Comparison of ENCODE assay signal across 13 cellular contexts in the genomic region with DNA sequence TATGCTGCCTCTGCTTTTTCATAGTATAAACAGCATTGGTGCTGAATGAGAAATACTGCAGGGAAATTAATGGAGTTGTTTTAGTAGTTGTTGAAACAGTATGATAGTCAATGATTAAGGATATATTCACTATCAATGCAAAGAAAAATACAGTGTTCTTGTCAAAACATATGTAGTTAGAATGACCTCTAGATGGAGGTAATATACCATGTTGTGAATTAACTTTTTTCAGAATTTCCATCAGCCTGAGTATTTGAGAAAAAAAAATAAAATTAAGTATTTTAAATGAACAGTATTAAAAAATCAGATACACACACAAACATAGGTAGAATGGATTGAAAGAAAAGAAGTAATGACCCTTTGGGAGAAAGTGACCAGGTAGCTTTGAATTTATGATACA. TPM values are rescaled to one million over a fixed set of nuclear protein-coding genes. Genes with fewer than 3 reads are reported as not detected.
DNase-seq lines count a peak whose midpoint lies in the region; ATAC-seq, FAIRE-seq and TF ChIP-seq lines count a peak whose summit lies in the region.
"Had no signal": no experiment of that assay in that cellular context is flagged by ENCODE, and none has a peak within 500 bp of the region (broad histone marks: within the 10 kb centered on the region; RNA-seq: fewer than 3 reads in every experiment).

No MANE protein-coding gene starts in this region.

- CTCF ChIA-PET in HEK293T (lab: Yijun Ruan, JAX) = interaction anchor here (0.7 to 1.0 kb wide), 2 partner anchors 239 to 290 kb away, joined by 3 to 4 read pairs; no protein-coding TSS in a partner anchor

- no peak for ATAC-seq in GM19397 (IDR thresholded peaks at IDR 0.05; ENCODE audit: unreplicated experiment)
- no peak for ATAC-seq in HG02870 (IDR thresholded peaks at IDR 0.05; ENCODE audit: unreplicated experiment)
- ATAC-seq: naive thymus-derived CD4-positive, alpha-beta T cell had no signal

- no peak for TF ChIP-seq CTCF in progenitor cell of endocrine pancreas (IDR thresholded peaks at IDR 0.05; ENCODE audit: unreplicated experiment)

- POLR2A ChIA-PET in HEK293T (lab: Yijun Ruan, JAX) = no interaction called here

- DNase-seq in AML-193 (lab: John Stamatoyannopoulos, UW) (peak; percentile 22 to 31), HEK293T (ENCODE audit: extremely low spot score) (no peak), amniotic epithelial cell (ENCODE audit: low read depth) (peak; percentile 46), immature natural killer cell (no peak), progenitor cell of endocrine pancreas (ENCODE audit: low spot score, unreplicated experiment) (no peak)
- DNase-seq: activated gamma-delta T cell; Calu3; naive thymus-derived CD4-positive, alpha-beta T cell; NCI-H187 treated with DMSO at 0.1 percent for 48 hours; RPMI8226 had no signal

- H3K36me3 Mint-ChIP-seq in immature natural killer cell (peaks cover 0 to 6% (median 5%) of the 10 kb centered on the region in 3 donors), progenitor cell of endocrine pancreas (ENCODE audit: insufficient read depth) (peaks cover 2% of the 10 kb centered on the region)

- H3K9me3 Mint-ChIP-seq in immature natural killer cell = no peaks in the 10 kb centered on the region
- H3K9me3 Mint-ChIP-seq in progenitor cell of endocrine pancreas (ENCODE audit: low read depth) = peaks cover 8% of the 10 kb centered on the region
- H3K9me3 Mint-ChIP-seq: naive thymus-derived CD4-positive, alpha-beta T cell had no signal

- H3K27ac Mint-ChIP-seq in immature natural killer cell = no peak overlapping the region
- no peak overlapping the region for H3K27ac Mint-ChIP-seq in progenitor cell of endocrine pancreas
- H3K27ac Mint-ChIP-seq: naive thymus-derived CD4-positive, alpha-beta T cell had no signal

- H3K27me3 Mint-ChIP-seq in immature natural killer cell (ENCODE audit: low read depth in 3 of 3) (peaks cover 0 to 2% (median 2%) of the 10 kb centered on the region in 3 donors), progenitor cell of endocrine pancreas (no peaks in the 10 kb centered on the region)

- H3K4me1 Mint-ChIP-seq in immature natural killer cell = peaks cover 6 to 7% of the 10 kb centered on the region in 2 donors
- no peaks in the 10 kb centered on the region for H3K4me1 Mint-ChIP-seq in progenitor cell of endocrine pancreas (ENCODE audit: low read depth)

- peak; percentile 60 for FAIRE-seq in islet of Langerhans (lab: Jason Lieb, UNC)

- no peak overlapping the region for H3K4me3 Mint-ChIP-seq in immature natural killer cell
- no peak overlapping the region for H3K4me3 Mint-ChIP-seq in progenitor cell of endocrine pancreas (ENCODE audit: low read depth)
- H3K4me3 Mint-ChIP-seq: naive thymus-derived CD4-positive, alpha-beta T cell had no signal

TF ChIP-seq in HEK293T, 16 proteins besides CTCF, POLR2A, EP300 and RAD21:
- TF ChIP-seq ZNF384 (IDR thresholded peaks at IDR 0.05) (peak; percentile 20; the same call in 1 of the 2 replicates), LEF1 (IDR thresholded peaks at IDR 0.05; ENCODE audit: borderline replicate concordance) (no peak)

RNA-seq across cellular contexts. Expression of a gene that starts 59.5 kb away (rescaled TPM):
- 1 to 10 TPM; 4.4 to 7.7 (median 6.3) TPM for polyA plus RNA-seq in immature natural killer cell
- 9.1 and 9.2 TPM in 2 replicates for total RNA-seq in progenitor cell of endocrine pancreas

Comparison
In these comparisons a context has a peak if more than half of its experiments do, and no peak if none do; other contexts are left out.
1. DNase-seq: peak in AML-193 (2 of 2) and amniotic epithelial cell (single experiment); none in HEK293T (single experiment), immature natural killer cell (0 of 3) and progenitor cell of endocrine pancreas (single experiment).